In genomic region chr2:78202986-78203670, GRCh38 we compare ENCODE assay signal across 22 cellular contexts.
"Had no signal": no experiment of that assay in that cellular context is flagged by ENCODE, and none has a peak within 500 bp of the region (broad histone marks: within the 10 kb centered on the region; RNA-seq: fewer than 3 reads in every experiment).

No MANE protein-coding gene starts in this region.

- ATAC-seq: left lung; naive thymus-derived CD8-positive, alpha-beta T cell had no signal

- H3K9me3 Mint-ChIP-seq: type B pancreatic cell had no signal

- H3K36me3 Mint-ChIP-seq: immature natural killer cell; mesothelial cell of epicardium; naive thymus-derived CD8-positive, alpha-beta T cell; type B pancreatic cell had no signal

- H3K27ac Mint-ChIP-seq: activated naive CD4-positive, alpha-beta T cell treated with anti-CD3 and anti-CD28 coated beads for 36 hours; immature natural killer cell; mesothelial cell of epicardium; naive thymus-derived CD8-positive, alpha-beta T cell; progenitor cell of endocrine pancreas; type B pancreatic cell had no signal

- H3K4me3 ChIP-seq: hepatocyte, left lung, lung, thoracic aorta, vagina had no signal

- H3K9me3 ChIP-seq: left lung, thoracic aorta, vagina had no signal

- H3K4me3 Mint-ChIP-seq: activated naive CD4-positive, alpha-beta T cell treated with anti-CD3 and anti-CD28 coated beads for 36 hours; immature natural killer cell; mesothelial cell of epicardium; naive thymus-derived CD8-positive, alpha-beta T cell; type B pancreatic cell had no signal

- H3K27ac ChIP-seq: hepatocyte, left lung, thoracic aorta, vagina had no signal

- H3K27me3 Mint-ChIP-seq: naive thymus-derived CD8-positive, alpha-beta T cell; progenitor cell of endocrine pancreas; type B pancreatic cell had no signal

- H3K4me1 ChIP-seq: left lung, vagina had no signal

- H3K36me3 ChIP-seq: left lung, thoracic aorta, vagina had no signal

- DNase-seq: activated CD4-positive, alpha-beta T cell treated with anti-CD3 and anti-CD28 coated beads, Interleukin-2, amount 50 U/mL, for 4 hours; activated CD8-positive, alpha-beta memory T cell treated with anti-CD3 and anti-CD28 coated beads, Interleukin-2, amount 50 U/mL, for 48 hours; activated naive CD4-positive, alpha-beta T cell treated with anti-CD3 and anti-CD28 coated beads for 36 hours; activated T-cell treated with anti-CD3 and anti-CD28 coated beads, Interleukin-2, amount 50 U/mL, for 48 hours; amygdala; central memory CD4-positive, alpha-beta T cell; dermis blood vessel endothelial cell; effector CD8-positive, alpha-beta T cell; erythroblast; foreskin fibroblast; immature natural killer cell; left lung; naive thymus-derived CD8-positive, alpha-beta T cell; stimulated activated CD4-positive, alpha-beta T cell treated with anti-CD3 and anti-CD28 coated beads, Interleukin-4, amount 100 ng/mL, for 24 hours; stimulated activated naive CD4-positive, alpha-beta T cell treated with Interleukin-2 at 50 U/mL for 16 hours had no signal

- H3K4me1 Mint-ChIP-seq: immature natural killer cell; mesothelial cell of epicardium; naive thymus-derived CD8-positive, alpha-beta T cell had no signal

- H3K27me3 ChIP-seq: hepatocyte, left lung, vagina had no signal
